In the genomic region with DNA sequence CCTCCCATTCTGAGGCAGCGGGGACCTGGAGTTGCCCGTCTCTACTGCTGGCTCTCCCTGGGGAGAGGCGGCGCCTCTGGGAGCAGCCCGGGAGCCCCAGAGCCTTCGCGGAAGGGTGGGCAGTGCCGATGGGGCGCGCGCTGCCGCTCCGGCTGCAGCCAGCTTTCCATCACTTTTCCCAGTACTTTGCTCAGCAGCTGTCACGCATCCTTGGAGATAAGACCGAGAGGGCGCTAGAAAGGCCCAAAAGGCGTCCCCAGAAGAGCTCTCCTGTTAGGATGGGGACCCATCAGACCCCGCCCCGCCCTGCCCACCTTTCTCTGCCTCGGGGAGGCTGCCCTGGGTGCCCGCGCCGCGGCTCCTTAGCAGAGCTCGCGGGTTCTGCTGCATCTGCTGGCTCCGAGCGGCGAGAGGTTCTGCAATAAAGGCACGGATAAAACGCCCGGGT, we compare ENCODE assay signal across 8 cellular contexts. TPM values are rescaled to one million over a fixed set of nuclear protein-coding genes. Genes with fewer than 3 reads are reported as not detected.
DNase-seq lines count a peak whose midpoint lies in the region; FAIRE-seq and TF ChIP-seq lines count a peak whose summit lies in the region.

No MANE protein-coding gene starts in this region.

- H3K4me1 Mint-ChIP-seq in activated T-cell treated with anti-CD3 and anti-CD28 coated beads, Interleukin-2, amount 50 U/mL, for 24 hours (ENCODE audit: low read depth) = peaks cover 14% of the 10 kb centered on the region

- no peaks in the 10 kb centered on the region for H3K79me2 ChIP-seq in keratinocyte (ENCODE audit: control insufficient read depth, insufficient read depth, low read length)

- no peak overlapping the region for H3K27ac Mint-ChIP-seq in activated T-cell treated with anti-CD3 and anti-CD28 coated beads, Interleukin-2, amount 50 U/mL, for 24 hours

- H3K36me3 ChIP-seq in bronchial epithelial cell (ENCODE audit: control insufficient read depth, insufficient read depth, low read length) (no peaks in the 10 kb centered on the region), keratinocyte (ENCODE audit: control insufficient read depth in 2 of 2, extremely low read depth in 1 of 2, insufficient read depth in 2 of 2, low read length in 2 of 2) (no peaks in the 10 kb centered on the region), small intestine (ENCODE audit: control insufficient read depth in 2 of 2, insufficient read depth in 2 of 2, low read length in 2 of 2) (no peaks in the 10 kb centered on the region)

- WGBS in small intestine, 3 donors = 2 to 8% (median 3%) methylated on average over 30 to 32 of the region's 32 CpGs

- H3K9me3 ChIP-seq in keratinocyte (ENCODE audit: control insufficient read depth, low read depth, low read length) (no peaks in the 10 kb centered on the region), small intestine (ENCODE audit: control insufficient read depth, low read depth) (no peaks in the 10 kb centered on the region)

- dilution Hi-C loops in keratinocyte (cut with MboI; ENCODE audit: extremely low pct_ligation_motif_present, low sequenced_read_pairs) = loop anchor here (25.0 kb wide), 1 partner anchor 721 kb away; no protein-coding TSS in a partner anchor

- peak overlapping the region; percentile 20 for H2AFZ ChIP-seq in keratinocyte (ENCODE audit: control insufficient read depth, low read length)

- peaks cover 12% of the 10 kb centered on the region for H3K27me3 ChIP-seq in bronchial epithelial cell (ENCODE audit: control insufficient read depth, insufficient read depth, low read length)
- peaks cover 25% of the 10 kb centered on the region for H3K27me3 ChIP-seq in keratinocyte (ENCODE audit: control insufficient read depth, extremely low read depth, insufficient read depth, low read length)
- peaks cover 0 to 14% of the 10 kb centered on the region in 2 donors for H3K27me3 ChIP-seq in small intestine (ENCODE audit: control insufficient read depth in 2 of 2, insufficient read depth in 2 of 2, low read length in 2 of 2)

- TF ChIP-seq CTCF in bronchial epithelial cell (IDR thresholded peaks at IDR 0.05; ENCODE audit: insufficient read depth, low read length, severe bottlenecking) (no peak), keratinocyte (optimal IDR thresholded peaks at IDR 0.05 in 1 of 3, IDR thresholded peaks at IDR 0.05 in 1 of 3, conservative IDR thresholded peaks at IDR 0.05 in 1 of 3; ENCODE audit: extremely low read depth in 1 of 3, insufficient read depth in 2 of 3, low read length in 3 of 3) (no peak)

- peaks cover 4% of the 10 kb centered on the region for H3K4me1 ChIP-seq in keratinocyte (ENCODE audit: control insufficient read depth, extremely low read depth, insufficient read depth, low read length)
- no peaks in the 10 kb centered on the region for H3K4me1 ChIP-seq in small intestine (ENCODE audit: control insufficient read depth in 2 of 2, insufficient read depth in 1 of 2, low read depth in 1 of 2, low read length in 1 of 2)

- no peaks in the 10 kb centered on the region for H3K9me1 ChIP-seq in keratinocyte (ENCODE audit: control insufficient read depth, extremely low read depth, insufficient read depth, low read length)

- peaks cover 57% of the 10 kb centered on the region for H3K27me3 Mint-ChIP-seq in activated T-cell treated with anti-CD3 and anti-CD28 coated beads, Interleukin-2, amount 50 U/mL, for 24 hours

- H3K9me3 Mint-ChIP-seq in activated T-cell treated with anti-CD3 and anti-CD28 coated beads, Interleukin-2, amount 50 U/mL, for 24 hours = no peaks in the 10 kb centered on the region

- H3K27ac ChIP-seq in keratinocyte (ENCODE audit: control insufficient read depth, insufficient read depth, low read length) (no peak overlapping the region), small intestine (ENCODE audit: low read depth in 1 of 2, low read length in 1 of 2) (no peak overlapping the region)

- H3K4me2 ChIP-seq in keratinocyte (ENCODE audit: control insufficient read depth, extremely low read depth, insufficient read depth, low read depth, low read length) = peak overlapping the region; percentile 80

- H3K4me3 ChIP-seq in bronchial epithelial cell (ENCODE audit: low read depth, low read length) (peak overlapping the region; percentile 24), keratinocyte (ENCODE audit: control insufficient read depth in 2 of 3, extremely low read depth in 1 of 3, insufficient read depth in 2 of 3, low read depth in 1 of 3, low read length in 3 of 3) (peak overlapping the region; percentile 27 to 67 (median 55)), small intestine (ENCODE audit: low read depth in 1 of 2, low read length in 2 of 2) (peak overlapping the region in 1 of 2 donors; percentile 29)

- no peak for DNase-seq in activated T-cell treated with anti-CD3 and anti-CD28 coated beads, Interleukin-2, amount 50 U/mL, for 24 hours
- no peak for DNase-seq in activated T-cell treated with anti-CD3 and anti-CD28 coated beads, Interleukin-2, amount 50 U/mL, for 48 hours
- peak; percentile 43 for DNase-seq in NCI-H524 treated with DMSO at 0.1 percent for 48 hours (lab: John Stamatoyannopoulos, UW)
- DNase-seq in bronchial epithelial cell (ENCODE audit: low read depth) = no peak
- no peak for DNase-seq in keratinocyte (ENCODE audit: low read depth, low spot score)
- DNase-seq in stimulated activated CD4-positive, alpha-beta T cell treated with anti-CD3 and anti-CD28 coated beads, Interleukin-4, amount 100 ng/mL, for 4 hours = peak; percentile 5 to 27
- no peak for DNase-seq in small intestine
- no peak for DNase-seq in GM12891 (ENCODE audit: insufficient read length, low spot score)

- no peak overlapping the region for H3K9ac ChIP-seq in keratinocyte (ENCODE audit: control insufficient read depth, extremely low read depth, insufficient read depth, low read length)

- peak overlapping the region; percentile 67 for H3K4me3 Mint-ChIP-seq in activated T-cell treated with anti-CD3 and anti-CD28 coated beads, Interleukin-2, amount 50 U/mL, for 24 hours

- FAIRE-seq in bronchial epithelial cell (lab: Jason Lieb, UNC) (no peak), keratinocyte (lab: Jason Lieb, UNC) (no peak), small intestine (lab: Jason Lieb, UNC) (no peak), GM12891 (lab: Jason Lieb, UNC) (no peak)

- H4K20me1 ChIP-seq in keratinocyte (ENCODE audit: control insufficient read depth, extremely low read depth, insufficient read depth, low read length) = no peaks in the 10 kb centered on the region

- H3K36me3 Mint-ChIP-seq in activated T-cell treated with anti-CD3 and anti-CD28 coated beads, Interleukin-2, amount 50 U/mL, for 24 hours (ENCODE audit: low read depth) = no peaks in the 10 kb centered on the region

- TF ChIP-seq POLR2A in GM12891 (IDR thresholded peaks at IDR 0.05; ENCODE audit: low read depth, low read length) = no peak

TF ChIP-seq in GM12891, 5 proteins besides CTCF, POLR2A, EP300 and RAD21:
- TF ChIP-seq POU2F2 (IDR thresholded peaks at IDR 0.05; ENCODE audit: low read depth, low read length) = no peak
- no peak for TF ChIP-seq POLR2AphosphoS5 (IDR thresholded peaks at IDR 0.05; ENCODE audit: low read depth, low read length)
- TF ChIP-seq SPI1 (IDR thresholded peaks at IDR 0.05; ENCODE audit: low read depth, low read length) = no peak
- TF ChIP-seq TAF1 (IDR thresholded peaks at IDR 0.05; ENCODE audit: low read depth, low read length) = no peak
- TF ChIP-seq PAX5 (IDR thresholded peaks at IDR 0.05; ENCODE audit: insufficient read depth, low read length, severe bottlenecking) = no peak

RNA-seq across cellular contexts. Expression of a gene that starts 0.5 kb away (rescaled TPM):
- under 0.01 TPM in 1 of 2 replicates, not detected in the other for total RNA-seq in bronchial epithelial cell
- 0.03 TPM in 1 of 3 replicates, not detected in the others for polyA plus RNA-seq in keratinocyte
- polyA plus RNA-seq in keratinocyte (2011; ENCODE audit: low read depth) = not detected
- polyA plus RNA-seq in keratinocyte (2011; cell fraction: cytosol; rRNA removed) = not detected in 2 replicates
- 0.11 TPM in 1 of 2 replicates, not detected in the other for polyA plus RNA-seq in keratinocyte (2011; cell fraction: nucleus; rRNA removed)
- not detected in 2 replicates for polyA plus RNA-seq in keratinocyte (2012; ENCODE audit: low replicate concordance)
- polyA minus RNA-seq in keratinocyte = not detected in 3 replicates
- polyA minus RNA-seq in keratinocyte (2011; cell fraction: cytosol; rRNA and poly(A)+ RNA removed) = not detected
- polyA minus RNA-seq in keratinocyte (2011; cell fraction: nucleus; rRNA and poly(A)+ RNA removed) = not detected in 2 replicates
- polyA plus RNA-seq in small intestine = under 1 TPM in 1 of 3 donors, not detected in 2; 0.42 TPM
- polyA plus RNA-seq in GM12891 (2012; ENCODE audit: low read depth, missing spikeins) = 0.14 TPM

Comparison
In these comparisons a context has a peak if more than half of its experiments do, and no peak if none do; other contexts are left out.
1. DNase-seq: peak in NCI-H524 treated with DMSO at 0.1 percent for 48 hours (single experiment) and stimulated activated CD4-positive, alpha-beta T cell treated with anti-CD3 and anti-CD28 coated beads, Interleukin-4, amount 100 ng/mL, for 4 hours (2 of 2); none in activated T-cell treated with anti-CD3 and anti-CD28 coated beads, Interleukin-2, amount 50 U/mL, for 24 hours (single experiment), activated T-cell treated with anti-CD3 and anti-CD28 coated beads, Interleukin-2, amount 50 U/mL, for 48 hours (0 of 2), bronchial epithelial cell (single experiment), keratinocyte (single experiment), small intestine (single experiment) and GM12891 (single experiment).